ENCODE assay signal across 9 cellular contexts in genomic region chr12:50925920-50926319, GRCh38. TPM values are rescaled to one million over a fixed set of nuclear protein-coding genes. Genes with fewer than 3 reads are reported as not detected.
DNase-seq lines count a peak whose midpoint lies in the region; ATAC-seq and TF ChIP-seq lines count a peak whose summit lies in the region.
"Had no signal": no experiment of that assay in that cellular context is flagged by ENCODE, and none has a peak within 500 bp of the region (broad histone marks: within the 10 kb centered on the region; RNA-seq: fewer than 3 reads in every experiment).

No MANE protein-coding gene starts in this region.

- intact Hi-C loops in tibial artery (cut with DNase I; ENCODE audit: low total_unique reads), result loop anchor here (5.0 kb wide), 1 partner anchor 56 kb away; no protein-coding TSS in a partner anchor

- TF ChIP-seq CTCF in LNCaP clone FGC (IDR thresholded peaks at IDR 0.05; ENCODE audit: control insufficient read depth, extremely low read depth, insufficient read depth) (no peak), cardiac fibroblast (IDR thresholded peaks at IDR 0.05; ENCODE audit: low read depth, low read length) (no peak), tibial artery (IDR thresholded peaks at IDR 0.05) (no peak)

- DNase-seq in LNCaP clone FGC (ENCODE audit: low read depth) (no peak), cardiac fibroblast (ENCODE audit: low read depth in 2 of 2) (no peak), tibial artery (no peak), NCI-H774 (lab: John Stamatoyannopoulos, UW) (no peak)
- no peak for DNase-seq in NK-92 treated with Interleukin-12 subunit alpha and Interleukin-12 subunit beta, amount 100 ng/mL, for 24 hours (lab: John Stamatoyannopoulos, UW)
- DNase-seq: activated CD4-positive, alpha-beta T cell treated with anti-CD3 and anti-CD28 coated beads, Interleukin-2, amount 50 U/mL, for 1 hour; stimulated activated CD4-positive, alpha-beta T cell treated with anti-CD3 and anti-CD28 coated beads, Interleukin-2, amount 100 ng/mL, for 24 hours had no signal

- ATAC-seq in GM19397 (IDR thresholded peaks at IDR 0.05; ENCODE audit: unreplicated experiment), result no peak

- H3K9me3 ChIP-seq in mesodermal cell (ENCODE audit: control insufficient read depth, low read length) (no peaks in the 10 kb centered on the region), tibial artery (no peaks in the 10 kb centered on the region)

- peaks cover 31% of the 10 kb centered on the region for H3K4me1 ChIP-seq in mesodermal cell (ENCODE audit: control insufficient read depth, insufficient read depth, low read length, poor library complexity, severe bottlenecking)
- H3K4me1 ChIP-seq in tibial artery, result peaks cover 0 to 58% (median 27%) of the 10 kb centered on the region in 4 donors

- no CpG with 5 or more reads among the region's 1 CpG for WGBS in mesodermal cell (ENCODE audit: insufficient coverage in 2 of 2), 2 experiments

- H3K4me3 ChIP-seq in LNCaP clone FGC (ENCODE audit: low read depth, low read length), result peak overlapping the region; percentile 62
- peak overlapping the region; percentile 80 to 84 for H3K4me3 ChIP-seq in cardiac fibroblast (replicated peaks in 1 of 2; ENCODE audit: low read depth in 2 of 2, low read length in 2 of 2)
- peak overlapping the region; percentile 47 for H3K4me3 ChIP-seq in mesodermal cell (ENCODE audit: extremely low read depth, insufficient read depth, low read length, poor library complexity, severe bottlenecking)
- H3K4me3 ChIP-seq in tibial artery, result peak overlapping the region; percentile 63 to 76

- H3K27ac ChIP-seq in mesodermal cell (ENCODE audit: low read depth, low read length, severe bottlenecking), result no peak overlapping the region
- H3K27ac ChIP-seq in tibial artery, result peak overlapping the region; percentile 81 to 84

- no peaks in the 10 kb centered on the region for H3K27me3 ChIP-seq in tibial artery

- H3K36me3 ChIP-seq in mesodermal cell (ENCODE audit: control insufficient read depth, insufficient read depth, low read length) (peaks cover 13% of the 10 kb centered on the region), tibial artery (peaks cover 12 to 23% (median 13%) of the 10 kb centered on the region in 3 donors)

RNA-seq across cellular contexts. Expression of gene HIGD1C, which starts 26.4 kb away (rescaled TPM):
- polyA plus RNA-seq in mesodermal cell (2013, experiment 1 of 2), result not detected
- not detected for polyA plus RNA-seq in mesodermal cell (2013, experiment 2 of 2)
